In the genomic region with DNA sequence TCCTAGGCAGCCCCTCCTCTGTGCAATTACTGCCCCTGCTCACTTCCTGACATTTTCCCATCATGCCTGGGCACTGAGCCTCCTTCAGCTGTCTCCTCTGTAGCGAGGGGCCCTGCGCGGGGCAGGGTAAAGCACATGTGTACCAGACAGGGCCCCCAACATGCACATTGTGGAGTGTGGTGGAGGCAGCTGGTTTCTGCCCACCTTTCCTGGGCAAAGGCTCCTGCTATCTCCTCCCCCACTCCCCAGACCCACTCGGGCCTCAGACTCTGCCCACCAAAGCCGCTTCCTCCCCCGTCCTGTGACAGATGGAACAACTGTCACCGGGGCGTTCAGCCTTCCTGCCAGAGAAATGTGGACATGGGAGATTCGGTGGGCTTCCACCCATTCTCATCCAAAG, we compare ENCODE assay signal across 1 cellular context.
TF ChIP-seq lines count a peak whose summit lies in the region.

No MANE protein-coding gene starts in this region.

TF ChIP-seq in GM12878, 131 proteins besides CTCF, POLR2A, EP300 and RAD21 (continued from another document):
- TF ChIP-seq, protein P1, sequence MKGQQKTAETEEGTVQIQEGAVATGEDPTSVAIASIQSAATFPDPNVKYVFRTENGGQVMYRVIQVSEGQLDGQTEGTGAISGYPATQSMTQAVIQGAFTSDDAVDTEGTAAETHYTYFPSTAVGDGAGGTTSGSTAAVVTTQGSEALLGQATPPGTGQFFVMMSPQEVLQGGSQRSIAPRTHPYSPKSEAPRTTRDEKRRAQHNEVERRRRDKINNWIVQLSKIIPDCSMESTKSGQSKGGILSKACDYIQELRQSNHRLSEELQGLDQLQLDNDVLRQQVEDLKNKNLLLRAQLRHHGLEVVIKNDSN (IDR thresholded peaks at IDR 0.05; ENCODE audit: borderline replicate concordance, extremely low read length, insufficient read depth, low read depth, low read length): no peak
- peak; percentile 44 for TF ChIP-seq POLR2AphosphoS5 (IDR thresholded peaks at IDR 0.05; ENCODE audit: low read length)
